ENCODE assay signal across 8 cellular contexts in the genomic region with DNA sequence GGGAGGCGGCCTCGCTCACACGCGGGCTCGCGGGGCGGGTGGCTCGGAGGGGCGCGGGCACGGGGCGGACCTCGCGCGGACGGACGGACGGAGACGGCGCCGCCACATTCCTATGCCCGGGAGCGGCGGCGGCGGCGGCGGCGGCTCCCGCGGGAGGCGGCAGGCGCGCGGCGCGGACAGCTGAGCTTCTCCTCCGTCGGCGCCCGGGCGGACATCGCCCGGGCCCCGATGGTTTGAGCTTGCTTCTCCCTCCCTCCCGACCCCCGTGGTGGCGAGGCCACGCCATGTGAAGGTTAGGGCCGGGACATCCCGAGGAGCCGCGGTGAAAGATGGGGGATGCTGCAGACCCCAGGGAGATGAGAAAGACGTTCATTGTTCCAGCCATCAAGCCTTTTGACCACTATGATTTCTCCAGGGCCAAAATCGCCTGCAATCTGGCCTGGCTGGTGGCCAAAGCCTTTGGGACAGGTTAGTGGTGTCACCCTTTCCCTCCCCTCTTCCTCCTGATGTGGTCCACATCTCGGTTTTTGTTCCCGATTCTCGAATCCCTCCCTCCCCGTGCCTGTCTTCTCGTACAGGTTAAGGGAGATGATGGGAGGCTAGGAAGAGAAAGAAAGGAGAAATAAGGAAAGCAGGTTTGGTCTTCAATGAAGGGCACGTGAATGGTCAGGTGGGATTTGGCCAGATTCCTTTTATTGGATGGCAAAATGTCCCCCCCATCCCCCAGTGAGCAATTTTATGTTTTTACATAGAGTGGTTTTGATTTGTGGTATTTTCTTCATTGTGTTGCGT. TPM values are rescaled to one million over a fixed set of nuclear protein-coding genes. Genes with fewer than 3 reads are reported as not detected.
DNase-seq lines count a peak whose midpoint lies in the region; ATAC-seq, FAIRE-seq and TF ChIP-seq lines count a peak whose summit lies in the region.

No MANE protein-coding gene starts in this region.

- peaks cover 19% of the 10 kb centered on the region for H3K36me3 Mint-ChIP-seq in Caco-2 (ENCODE audit: insufficient read depth, unreplicated experiment)
- H3K36me3 Mint-ChIP-seq in IgD-negative memory B cell, result no peaks in the 10 kb centered on the region
- H3K36me3 Mint-ChIP-seq in astrocyte (ENCODE audit: low read depth, unreplicated experiment), result no peaks in the 10 kb centered on the region

- POLR2A ChIA-PET in Caco-2 (lab: Charles Lee), result interaction anchor here (0.6 to 1.3 kb wide), 4 partner anchors 70 to 631 kb away, joined by 3 to 7 read pairs (median 6); a partner anchor contains a TSS

- H3K4me3 ChIP-seq in Caco-2 (ENCODE audit: low read depth, low read length) (peak overlapping the region; percentile 70), astrocyte (ENCODE audit: insufficient read depth, low read depth, low read length) (peak overlapping the region; percentile 99), iPS-18a (ENCODE audit: low read length) (peak overlapping the region; percentile 85), gastrocnemius medialis (peak overlapping the region; percentile 71 to 98 (median 94))

- BruUV-seq in Caco-2 (replicated peaks; lab: Mats Ljungman, UMichigan), result no TSS peak

- no peak for FAIRE-seq in astrocyte (lab: Jason Lieb, UNC)

- peaks cover 51% of the 10 kb centered on the region for H3K79me2 ChIP-seq in astrocyte (ENCODE audit: insufficient read depth, low read length)

- peaks cover 45% of the 10 kb centered on the region for H4K20me1 ChIP-seq in astrocyte (ENCODE audit: insufficient read depth, low read length)

- CTCF ChIA-PET in Caco-2 (lab: Charles Lee), result no interaction called here

- in situ Hi-C loops in gastrocnemius medialis (cut with MboI; ENCODE audit: low sequenced_read_pairs in 4 of 4), result loop anchor here in 1 of 4 donors (10.0 kb wide), 1 partner anchor 65 kb away; no protein-coding TSS in a partner anchor

- TF ChIP-seq POLR2A in gastrocnemius medialis (IDR thresholded peaks at IDR 0.05), result no peak

- no peaks in the 10 kb centered on the region for H3K9me3 Mint-ChIP-seq in Caco-2 (ENCODE audit: unreplicated experiment)
- H3K9me3 Mint-ChIP-seq in IgD-negative memory B cell, result no peaks in the 10 kb centered on the region
- H3K9me3 Mint-ChIP-seq in astrocyte (ENCODE audit: unreplicated experiment), result no peaks in the 10 kb centered on the region

- intact Hi-C loops in Caco-2 (cut with micrococcal nuclease; ENCODE audit: unreplicated experiment), result loop anchor here (2.0 to 5.0 kb wide), 3 partner anchors 63 to 117 kb away; a partner anchor contains a TSS
- intact Hi-C loops in gastrocnemius medialis (cut with DNase I; ENCODE audit: low total_unique reads), result loop anchor here (1.0 to 5.0 kb wide), 4 partner anchors 43 to 117 kb away; a partner anchor contains a TSS

- no peaks in the 10 kb centered on the region for H3K9me3 ChIP-seq in Caco-2
- H3K9me3 ChIP-seq in astrocyte (ENCODE audit: insufficient read depth, low read depth, low read length), result no peaks in the 10 kb centered on the region
- H3K9me3 ChIP-seq in iPS-18a (ENCODE audit: control insufficient read depth, low read depth, low read length), result no peaks in the 10 kb centered on the region
- no peaks in the 10 kb centered on the region for H3K9me3 ChIP-seq in gastrocnemius medialis

- peak overlapping the region; percentile 99 for H3K4me2 ChIP-seq in astrocyte (ENCODE audit: low read length)

- DNase-seq in Caco-2, result no peak
- DNase-seq in astrocyte (ENCODE audit: low read depth), result peak; percentile 21
- peak; percentile 7 to 39 for DNase-seq in gastrocnemius medialis
- no peak for DNase-seq in NCI-H187 treated with DMSO at 0.1 percent for 48 hours (lab: John Stamatoyannopoulos, UW)

- H3K27me3 ChIP-seq in Caco-2 (replicated peaks; ENCODE audit: control insufficient read depth, insufficient read depth, low read length) (no peaks in the 10 kb centered on the region), astrocyte (ENCODE audit: insufficient read depth, low read length) (no peaks in the 10 kb centered on the region), iPS-18a (ENCODE audit: control insufficient read depth, insufficient read depth, low read length) (peaks cover 10% of the 10 kb centered on the region), gastrocnemius medialis (no peaks in the 10 kb centered on the region)

- H3K27ac Mint-ChIP-seq in Caco-2 (ENCODE audit: unreplicated experiment) (peak overlapping the region; percentile 95), IgD-negative memory B cell (peak overlapping the region in 1 of 3 donors; percentile 13), astrocyte (ENCODE audit: unreplicated experiment) (peak overlapping the region; percentile 76)

- peaks cover 11% of the 10 kb centered on the region for H3K4me1 ChIP-seq in Caco-2
- H3K4me1 ChIP-seq in astrocyte (ENCODE audit: insufficient read depth, low read length), result peaks cover 12% of the 10 kb centered on the region
- peaks cover 19% of the 10 kb centered on the region for H3K4me1 ChIP-seq in iPS-18a (ENCODE audit: control insufficient read depth, low read depth, low read length)
- H3K4me1 ChIP-seq in gastrocnemius medialis, result peaks cover 34 to 42% of the 10 kb centered on the region in 2 donors

- H3K36me3 ChIP-seq in Caco-2 (ENCODE audit: control insufficient read depth, insufficient read depth, low read length) (no peaks in the 10 kb centered on the region), astrocyte (ENCODE audit: insufficient read depth, low read length) (no peaks in the 10 kb centered on the region), iPS-18a (ENCODE audit: control insufficient read depth, low read depth, low read length) (no peaks in the 10 kb centered on the region), gastrocnemius medialis (no peaks in the 10 kb centered on the region)

- H2AFZ ChIP-seq in astrocyte (ENCODE audit: low read depth, low read length), result peak overlapping the region; percentile 30

- H3K27me3 Mint-ChIP-seq in Caco-2 (ENCODE audit: insufficient read depth, unreplicated experiment) (no peaks in the 10 kb centered on the region), IgD-negative memory B cell (peaks cover 12% of the 10 kb centered on the region), astrocyte (ENCODE audit: low read depth, unreplicated experiment) (no peaks in the 10 kb centered on the region)

- peaks cover 19% of the 10 kb centered on the region for H3K4me1 Mint-ChIP-seq in Caco-2 (ENCODE audit: low read depth, unreplicated experiment)
- H3K4me1 Mint-ChIP-seq in IgD-negative memory B cell, result peaks cover 14 to 25% (median 21%) of the 10 kb centered on the region in 3 donors
- peaks cover 19% of the 10 kb centered on the region for H3K4me1 Mint-ChIP-seq in astrocyte (ENCODE audit: low read depth, unreplicated experiment)

- ATAC-seq in GM21390 (IDR thresholded peaks at IDR 0.05; ENCODE audit: unreplicated experiment) (peak; percentile 43), gastrocnemius medialis (no peak), HG03469 (IDR thresholded peaks at IDR 0.05; ENCODE audit: unreplicated experiment) (no peak)

- H3K4me3 Mint-ChIP-seq in Caco-2 (ENCODE audit: unreplicated experiment) (peak overlapping the region; percentile 93), IgD-negative memory B cell (peak overlapping the region; percentile 83 to 99 (median 93)), astrocyte (ENCODE audit: unreplicated experiment) (peak overlapping the region; percentile 99)

- peak overlapping the region; percentile 99 for H3K27ac ChIP-seq in astrocyte (ENCODE audit: low read depth, low read length)
- peak overlapping the region; percentile 7 for H3K27ac ChIP-seq in iPS-18a (ENCODE audit: low read length)
- peak overlapping the region; percentile 93 to 100 (median 98) for H3K27ac ChIP-seq in gastrocnemius medialis

- no peak for TF ChIP-seq CTCF in Caco-2 (IDR thresholded peaks at IDR 0.05; ENCODE audit: insufficient read depth in 1 of 2, low read depth in 1 of 2, low read length in 1 of 2, severe bottlenecking in 1 of 2, unreplicated experiment in 1 of 2)
- TF ChIP-seq CTCF in astrocyte (IDR thresholded peaks at IDR 0.05; ENCODE audit: insufficient read depth, low read depth, low read length), result no peak
- no peak for TF ChIP-seq CTCF in gastrocnemius medialis (IDR thresholded peaks at IDR 0.05 in 4 of 5, conservative IDR thresholded peaks at IDR 0.05 in 1 of 5)

- H3K9ac ChIP-seq in astrocyte (ENCODE audit: low read length) (peak overlapping the region; percentile 100), iPS-18a (ENCODE audit: low read length) (peak overlapping the region; percentile 78)

RNA-seq across cellular contexts. Expression of a gene that starts 1.0 kb away (rescaled TPM):
- total RNA-seq in Caco-2 (2022) (23.4 and 24.4 TPM in 2 replicates), astrocyte (45.6 and 49.4 TPM in 2 replicates), gastrocnemius medialis (10 to 100 TPM; 39.3 to 63.9 (median 54.2) TPM)
- polyA plus RNA-seq in IgD-negative memory B cell, result 0.06 TPM

Comparison
In these comparisons a context has a peak if more than half of its experiments do, and no peak if none do; other contexts are left out.
1. DNase-seq: peak in astrocyte (single experiment) and gastrocnemius medialis (2 of 2); none in Caco-2 (0 of 2) and NCI-H187 treated with DMSO at 0.1 percent for 48 hours (single experiment).
2. H3K27ac ChIP-seq: peak in every context shown above with its lines; median percentile 99 in astrocyte; 98 in gastrocnemius medialis; 7 in iPS-18a.
3. Peak in every context shown above with its lines, with median percentiles within 50 percentile points of each other: H3K4me3 ChIP-seq and H3K4me3 Mint-ChIP-seq.